ENCODE assay signal across 9 cellular contexts in genomic region chr19:18865973-18866799, GRCh38. TPM values are rescaled to one million over a fixed set of nuclear protein-coding genes. Genes with fewer than 3 reads are reported as not detected.
DNase-seq lines count a peak whose midpoint lies in the region; ATAC-seq and TF ChIP-seq lines count a peak whose summit lies in the region.
"Had no signal": no experiment of that assay in that cellular context is flagged by ENCODE, and none has a peak within 500 bp of the region (broad histone marks: within the 10 kb centered on the region; RNA-seq: fewer than 3 reads in every experiment).

No MANE protein-coding gene starts in this region.

- H3K4me1 ChIP-seq in mucosa of descending colon (ENCODE audit: low read depth) = peaks cover 4% of the 10 kb centered on the region

- peaks cover 11% of the 10 kb centered on the region for H3K27me3 Mint-ChIP-seq in endothelial cell (ENCODE audit: unreplicated experiment)
- H3K27me3 Mint-ChIP-seq: activated naive CD4-positive, alpha-beta T cell treated with anti-CD3 and anti-CD28 coated beads, Interleukin-2, amount 50 U/mL, for 24 hours had no signal

- H3K36me3 Mint-ChIP-seq in endothelial cell (ENCODE audit: low read depth, unreplicated experiment) = peaks cover 26% of the 10 kb centered on the region

- H3K4me1 Mint-ChIP-seq in endothelial cell (ENCODE audit: unreplicated experiment) = no peaks in the 10 kb centered on the region

- TF ChIP-seq CTCF in GM13976 (IDR thresholded peaks at IDR 0.05; ENCODE audit: borderline replicate concordance, control extremely low read depth, extremely low read depth, insufficient read depth, missing control alignments) (peak; percentile 96), endothelial cell (IDR thresholded peaks at IDR 0.05; ENCODE audit: unreplicated experiment) (peak; percentile 95), mucosa of descending colon (IDR thresholded peaks at IDR 0.05) (peak; percentile 87)

- in situ Hi-C loops in GM13976 (cut with MboI; ENCODE audit: low sequenced_read_pairs, unreplicated experiment) = no loop called here

- no peak overlapping the region for H3K4me3 ChIP-seq in mucosa of descending colon

- H3K4me3 Mint-ChIP-seq in endothelial cell (ENCODE audit: unreplicated experiment) = no peak overlapping the region
- H3K4me3 Mint-ChIP-seq: activated naive CD4-positive, alpha-beta T cell treated with anti-CD3 and anti-CD28 coated beads, Interleukin-2, amount 50 U/mL, for 24 hours had no signal

- peak; percentile 86 for ATAC-seq in mucosa of descending colon

- peak; percentile 95 for DNase-seq in GM13976 (ENCODE audit: low spot score)
- DNase-seq in NCI-H226 = peak; percentile 19
- DNase-seq in activated CD8-positive, alpha-beta memory T cell treated with anti-CD3 and anti-CD28 coated beads for 48 hours (ENCODE audit: low read depth in 2 of 3, low spot score in 2 of 3) = peak in 2 of 3 experiments; percentile 40 to 48
- DNase-seq in endothelial cell (ENCODE audit: low spot score) = peak; percentile 88
- peak in 2 of 3 donors; percentile 76 to 77 for DNase-seq in mucosa of descending colon
- DNase-seq in stimulated activated CD8-positive, alpha-beta memory T cell treated with anti-CD3 and anti-CD28 coated beads, Interleukin-7, amount 100 ng/mL, for 24 hours (ENCODE audit: low read depth) = peak; percentile 33
- no peak for DNase-seq in DMS153 (lab: John Stamatoyannopoulos, UW)
- no peak for DNase-seq in NCI-H2171 treated with DMSO at 0.1 percent for 48 hours (lab: John Stamatoyannopoulos, UW)

- no peak overlapping the region for H3K27ac Mint-ChIP-seq in endothelial cell (ENCODE audit: unreplicated experiment)
- H3K27ac Mint-ChIP-seq: activated naive CD4-positive, alpha-beta T cell treated with anti-CD3 and anti-CD28 coated beads, Interleukin-2, amount 50 U/mL, for 24 hours had no signal

- no peaks in the 10 kb centered on the region for H3K9me3 Mint-ChIP-seq in endothelial cell (ENCODE audit: unreplicated experiment)
- H3K9me3 Mint-ChIP-seq: activated naive CD4-positive, alpha-beta T cell treated with anti-CD3 and anti-CD28 coated beads, Interleukin-2, amount 50 U/mL, for 24 hours had no signal

- intact Hi-C loops in mucosa of descending colon (cut with DNase I, micrococcal nuclease) = no loop called here

- no peaks in the 10 kb centered on the region for H3K9me3 ChIP-seq in mucosa of descending colon

- H3K36me3 ChIP-seq in mucosa of descending colon (ENCODE audit: low read depth) = peaks cover 21% of the 10 kb centered on the region

RNA-seq across cellular contexts. Expression of gene CERS1, which starts 29.8 kb away (rescaled TPM):
- total RNA-seq in endothelial cell (ENCODE audit: unreplicated experiment) (15.7 TPM), mucosa of descending colon (1 to 10 TPM in 1 of 3 donors, under 1 TPM in 2; 0.17 to 1.3 (median 0.39) TPM)

RNA-seq across cellular contexts. Expression of gene UPF1, which starts 34.4 kb away (rescaled TPM):
- 69.8 TPM for total RNA-seq in endothelial cell (ENCODE audit: unreplicated experiment)
- total RNA-seq in mucosa of descending colon = 10 to 100 TPM; 79.2 to 87.2 (median 83.4) TPM

RNA-seq across cellular contexts. Expression of gene COPE, which starts 53.0 kb away (rescaled TPM):
- total RNA-seq in endothelial cell (ENCODE audit: unreplicated experiment) (213 TPM), mucosa of descending colon (100 to 1,000 TPM; 119 to 227 (median 176) TPM)

RNA-seq across cellular contexts. Expression of gene DDX49, which starts 53.3 kb away (rescaled TPM):
- total RNA-seq in endothelial cell (ENCODE audit: unreplicated experiment) (33.7 TPM), mucosa of descending colon (10 to 100 TPM; 37.4 to 47.3 (median 40.4) TPM)

Comparison
In these comparisons a context has a peak if more than half of its experiments do, and no peak if none do; other contexts are left out.
1. DNase-seq: peak in GM13976 (single experiment), NCI-H226 (single experiment), activated CD8-positive, alpha-beta memory T cell treated with anti-CD3 and anti-CD28 coated beads for 48 hours (2 of 3), endothelial cell (single experiment), mucosa of descending colon (2 of 3) and stimulated activated CD8-positive, alpha-beta memory T cell treated with anti-CD3 and anti-CD28 coated beads, Interleukin-7, amount 100 ng/mL, for 24 hours (single experiment); none in DMS153 (single experiment) and NCI-H2171 treated with DMSO at 0.1 percent for 48 hours (single experiment).
2. Peak in every context shown above with its lines, with median percentiles within 50 percentile points of each other: CTCF ChIP-seq.